In the genomic region with DNA sequence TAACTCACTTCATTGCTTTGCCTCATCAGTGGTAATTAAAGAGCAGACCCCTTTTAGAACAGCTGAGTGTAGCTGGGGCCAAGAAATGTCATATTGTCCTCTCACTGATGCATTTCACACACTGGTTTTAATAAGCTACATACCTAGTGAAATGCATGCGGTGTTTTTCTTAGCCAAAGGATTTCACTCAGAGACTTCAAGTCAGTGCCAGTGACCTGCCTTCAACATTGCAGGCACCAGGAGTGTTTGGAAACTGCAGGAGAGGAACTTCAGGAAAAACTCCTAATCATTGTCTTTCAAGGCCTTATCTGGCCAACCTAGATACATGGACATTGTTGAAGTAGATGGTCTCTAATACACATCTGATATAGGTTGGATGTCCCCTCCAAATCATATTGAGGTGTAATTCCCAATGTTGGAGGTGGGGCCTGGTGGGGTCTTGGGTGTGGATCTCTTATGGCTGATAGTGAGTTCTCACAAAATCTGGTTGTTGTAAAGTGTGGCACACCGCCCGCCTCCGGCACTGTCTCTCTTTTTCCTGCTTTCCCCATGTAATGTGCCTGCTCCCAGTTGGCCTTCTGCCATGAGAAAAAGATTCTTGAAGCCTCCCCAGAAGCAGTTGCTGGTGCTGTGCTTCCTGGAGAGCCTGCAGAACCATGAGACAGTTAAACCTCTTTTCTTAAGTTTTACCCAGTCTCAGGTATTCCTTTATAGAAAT, we compare ENCODE assay signal across 22 cellular contexts.
"Had no signal": no experiment of that assay in that cellular context is flagged by ENCODE, and none has a peak within 500 bp of the region (broad histone marks: within the 10 kb centered on the region; RNA-seq: fewer than 3 reads in every experiment).

No MANE protein-coding gene starts in this region.

- DNase-seq: cerebellar nuclear complex; dorsolateral prefrontal cortex; effector CD4-positive, alpha-beta T cell; foreskin fibroblast; hypothalamus; left ventricle myocardium superior; naive thymus-derived CD8-positive, alpha-beta T cell; nephron progenitor cell; nucleus accumbens; stimulated activated CD4-positive, alpha-beta T cell treated with anti-CD3 and anti-CD28 coated beads, Interleukin-2, amount 100 ng/mL, for 24 hours; stimulated activated CD4-positive, alpha-beta T cell treated with anti-CD3 and anti-CD28 coated beads, Interleukin-4, amount 100 ng/mL, for 24 hours; stimulated activated naive CD8-positive, alpha-beta T cell treated with anti-CD3 and anti-CD28 coated beads, Interleukin-15, Interleukin-2, amounts not matched to agents 100 U/mL and 50 U/mL, for 24 hours; substantia nigra; testis; transverse colon; upper lobe of right lung; uterus had no signal

- ATAC-seq: left ventricle myocardium superior; naive thymus-derived CD8-positive, alpha-beta T cell; sciatic nerve; stimulated activated effector memory CD8-positive, alpha-beta T cell treated with anti-CD3 and anti-CD28 coated beads, Interleukin-12 subunit alpha, Interleukin-12 subunit beta, amount 100 ng/mL, for 72 hours; stimulated activated naive CD8-positive, alpha-beta T cell treated with anti-CD3 and anti-CD28 coated beads, Interleukin-15, Interleukin-2, amounts not matched to agents 100 U/mL and 50 U/mL, for 24 hours; upper lobe of right lung had no signal

- H3K9me3 Mint-ChIP-seq: nephron progenitor cell had no signal

- H3K4me1 ChIP-seq: prostate gland, right atrium auricular region, transverse colon, upper lobe of right lung, uterus had no signal

- H3K27ac ChIP-seq: dorsolateral prefrontal cortex, prostate gland, right atrium auricular region, testis, transverse colon, upper lobe of right lung, uterus had no signal

- H3K27ac Mint-ChIP-seq: naive thymus-derived CD8-positive, alpha-beta T cell; nephron progenitor cell; stimulated activated effector memory CD8-positive, alpha-beta T cell treated with anti-CD3 and anti-CD28 coated beads, Interleukin-12 subunit alpha, Interleukin-12 subunit beta, amount 100 ng/mL, for 72 hours had no signal

- H3K36me3 ChIP-seq: prostate gland, right atrium auricular region, transverse colon, upper lobe of right lung, uterus had no signal

- H3K4me3 ChIP-seq: dorsolateral prefrontal cortex, lung, prostate gland, right atrium auricular region, testis, transverse colon, upper lobe of right lung, uterus had no signal

- H3K36me3 Mint-ChIP-seq: naive thymus-derived CD8-positive, alpha-beta T cell; stimulated activated effector memory CD8-positive, alpha-beta T cell treated with anti-CD3 and anti-CD28 coated beads, Interleukin-12 subunit alpha, Interleukin-12 subunit beta, amount 100 ng/mL, for 72 hours had no signal

- H3K4me3 Mint-ChIP-seq: naive thymus-derived CD8-positive, alpha-beta T cell; nephron progenitor cell; stimulated activated effector memory CD8-positive, alpha-beta T cell treated with anti-CD3 and anti-CD28 coated beads, Interleukin-12 subunit alpha, Interleukin-12 subunit beta, amount 100 ng/mL, for 72 hours had no signal

- H3K27me3 Mint-ChIP-seq: naive thymus-derived CD8-positive, alpha-beta T cell had no signal

- H3K27me3 ChIP-seq: dorsolateral prefrontal cortex, right atrium auricular region, testis, transverse colon, upper lobe of right lung, uterus had no signal

- H3K4me1 Mint-ChIP-seq: naive thymus-derived CD8-positive, alpha-beta T cell; nephron progenitor cell; stimulated activated effector memory CD8-positive, alpha-beta T cell treated with anti-CD3 and anti-CD28 coated beads, Interleukin-12 subunit alpha, Interleukin-12 subunit beta, amount 100 ng/mL, for 72 hours had no signal

- H3K9me3 ChIP-seq: prostate gland, right atrium auricular region, testis, transverse colon, upper lobe of right lung, uterus had no signal
